In genomic region chr14:100568998-100569733, GRCh38 we compare ENCODE assay signal across 11 cellular contexts. TPM values are rescaled to one million over a fixed set of nuclear protein-coding genes. Genes with fewer than 3 reads are reported as not detected.
DNase-seq lines count a peak whose midpoint lies in the region; ATAC-seq, FAIRE-seq and TF ChIP-seq lines count a peak whose summit lies in the region.
"Had no signal": no experiment of that assay in that cellular context is flagged by ENCODE, and none has a peak within 500 bp of the region (broad histone marks: within the 10 kb centered on the region; RNA-seq: fewer than 3 reads in every experiment).

No MANE protein-coding gene starts in this region.

- peaks cover 21% of the 10 kb centered on the region for H3K27me3 Mint-ChIP-seq in activated CD8-positive, alpha-beta T cell treated with anti-CD3 and anti-CD28 coated beads for 36 hours

- H3K9me3 Mint-ChIP-seq in activated CD8-positive, alpha-beta T cell treated with anti-CD3 and anti-CD28 coated beads for 36 hours, result no peaks in the 10 kb centered on the region

- DNase-seq in Daoy (ENCODE audit: low read depth), result peak; percentile 53
- no peak for DNase-seq in activated CD8-positive, alpha-beta T cell treated with anti-CD3 and anti-CD28 coated beads for 36 hours
- DNase-seq in left ventricle myocardium superior, result no peak
- no peak for DNase-seq in kidney
- no peak for DNase-seq in DMS 273 treated with DMSO at 0.1 percent for 48 hours (lab: John Stamatoyannopoulos, UW)
- DNase-seq in OCI-M2 (lab: John Stamatoyannopoulos, UW; ENCODE audit: unreplicated experiment), result no peak
- DNase-seq: KBM-7, mucosa of descending colon, NCI-H69 had no signal

- FAIRE-seq in kidney (lab: Jason Lieb, UNC), result no peak

- no peaks in the 10 kb centered on the region for H3K4me1 ChIP-seq in rectal smooth muscle tissue (ENCODE audit: control insufficient read depth, insufficient read depth, low read length)
- H3K4me1 ChIP-seq in kidney (ENCODE audit: control insufficient read depth in 1 of 2, insufficient read depth in 1 of 2, low read depth in 1 of 2, low read length in 2 of 2), result peaks cover 0 to 4% of the 10 kb centered on the region in 2 donors

- H3K4me3 Mint-ChIP-seq in activated CD8-positive, alpha-beta T cell treated with anti-CD3 and anti-CD28 coated beads for 36 hours, result peak overlapping the region; percentile 12

- H3K27ac ChIP-seq in rectal smooth muscle tissue (ENCODE audit: low read depth, low read length) (no peak overlapping the region), kidney (ENCODE audit: low read depth in 2 of 2, low read length in 2 of 2) (no peak overlapping the region)

- H3K4me1 Mint-ChIP-seq in activated CD8-positive, alpha-beta T cell treated with anti-CD3 and anti-CD28 coated beads for 36 hours (ENCODE audit: low read depth), result peaks cover 8% of the 10 kb centered on the region

- no peak for ATAC-seq in activated CD8-positive, alpha-beta T cell treated with anti-CD3 and anti-CD28 coated beads for 36 hours
- ATAC-seq in left ventricle myocardium superior (peak; percentile 50), HG03280 (IDR thresholded peaks at IDR 0.05; ENCODE audit: unreplicated experiment) (no peak)
- ATAC-seq: mucosa of descending colon had no signal

- H3K27ac Mint-ChIP-seq in activated CD8-positive, alpha-beta T cell treated with anti-CD3 and anti-CD28 coated beads for 36 hours, result no peak overlapping the region

- H3K9ac ChIP-seq in rectal smooth muscle tissue (ENCODE audit: low read length) (no peak overlapping the region), kidney (ENCODE audit: low read length in 2 of 2) (no peak overlapping the region)

- POLR2A ChIA-PET in activated CD8-positive, alpha-beta T cell treated with anti-CD3 and anti-CD28 coated beads for 36 hours (lab: Charles Lee), result interaction anchor here (0.6 to 1.2 kb wide), 2 partner anchors 11 to 198 kb away, joined by 3 read pairs; no protein-coding TSS in a partner anchor

- H3K9me3 ChIP-seq in kidney (ENCODE audit: control insufficient read depth in 1 of 2, low read length in 2 of 2), result no peaks in the 10 kb centered on the region
- H3K9me3 ChIP-seq: mucosa of descending colon had no signal

- CTCF ChIA-PET in activated CD8-positive, alpha-beta T cell treated with anti-CD3 and anti-CD28 coated beads for 36 hours (lab: Charles Lee), result interaction anchor here (1.1 to 1.3 kb wide), 2 partner anchors 44 to 76 kb away, joined by 5 read pairs; no protein-coding TSS in a partner anchor

- intact Hi-C loops in activated CD8-positive, alpha-beta T cell treated with anti-CD3 and anti-CD28 coated beads for 36 hours (cut with micrococcal nuclease), result no loop called here
- intact Hi-C loops in left ventricle myocardium superior (cut with micrococcal nuclease), result no loop called here
- intact Hi-C loops in kidney (cut with DNase I), result no loop called here

- H3K4me3 ChIP-seq in rectal smooth muscle tissue (ENCODE audit: low read length) (peak overlapping the region; percentile 30), kidney (ENCODE audit: low read length in 2 of 2) (no peak overlapping the region)
- H3K4me3 ChIP-seq: mucosa of descending colon had no signal

- no peaks in the 10 kb centered on the region for H3K36me3 Mint-ChIP-seq in activated CD8-positive, alpha-beta T cell treated with anti-CD3 and anti-CD28 coated beads for 36 hours (ENCODE audit: low read depth)

- no peaks in the 10 kb centered on the region for H3K36me3 ChIP-seq in rectal smooth muscle tissue (ENCODE audit: control insufficient read depth, insufficient read depth, low read length)
- no peaks in the 10 kb centered on the region for H3K36me3 ChIP-seq in kidney (ENCODE audit: control insufficient read depth in 1 of 2, insufficient read depth in 2 of 2, low read length in 2 of 2)

- peaks cover 18% of the 10 kb centered on the region for H3K27me3 ChIP-seq in rectal smooth muscle tissue (ENCODE audit: control insufficient read depth, insufficient read depth, low read length)

- no peak for TF ChIP-seq CTCF in activated CD8-positive, alpha-beta T cell treated with anti-CD3 and anti-CD28 coated beads for 36 hours (IDR thresholded peaks at IDR 0.05)
- TF ChIP-seq CTCF in kidney (IDR thresholded peaks at IDR 0.05; ENCODE audit: borderline replicate concordance, extremely low read depth, insufficient read depth), result no peak

RNA-seq across cellular contexts. Expression of gene BEGAIN, which starts 18.1 kb away (rescaled TPM):
- 14.1 and 18.6 TPM in 2 replicates for total RNA-seq in Daoy (2014; rRNA removed; shearing (Covaris generic))
- 1 to 10 TPM; 5.5 to 6.0 TPM for total RNA-seq in activated CD8-positive, alpha-beta T cell treated with anti-CD3 and anti-CD28 coated beads for 36 hours
- 0.79 TPM for total RNA-seq in left ventricle myocardium superior
- 1.4 TPM for total RNA-seq in kidney
- 0.52 TPM for polyA plus RNA-seq in kidney (ENCODE audit: insufficient read depth, low read depth, low replicate concordance)
